In the genomic region with DNA sequence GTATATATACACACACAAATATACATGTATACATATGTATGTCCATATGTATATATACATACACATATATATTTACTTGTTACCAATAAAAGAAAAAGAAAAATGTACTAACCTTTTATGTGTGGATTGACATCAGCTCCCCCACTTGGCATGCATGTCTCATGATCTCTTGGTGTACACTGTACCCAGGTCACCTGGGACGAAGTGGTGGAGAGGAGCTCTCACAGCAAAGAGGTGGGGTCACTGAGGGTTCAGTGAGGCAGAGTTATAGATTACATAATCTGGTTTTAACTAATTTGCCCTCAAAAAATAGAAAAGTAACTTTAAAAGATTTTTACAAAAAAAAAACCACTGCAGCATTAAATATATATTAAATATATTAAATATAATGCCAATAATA, we compare ENCODE assay signal across 9 cellular contexts.
"Had no signal": no experiment of that assay in that cellular context is flagged by ENCODE, and none has a peak within 500 bp of the region (broad histone marks: within the 10 kb centered on the region; RNA-seq: fewer than 3 reads in every experiment).

No MANE protein-coding gene starts in this region.

- DNase-seq: GM23248, GOT3, H7, H9, HCEC 1CT, HFFc6 had no signal

- H3K27ac Mint-ChIP-seq: GM23338, H9, HFFc6 had no signal

- H3K4me3 Mint-ChIP-seq: GM23338, H9, HFFc6 had no signal

- H3K27ac ChIP-seq: GM23248 had no signal

- H3K9me3 ChIP-seq: HAP-1 had no signal

- ATAC-seq: GM23338, HCT116 had no signal

- H3K4me1 Mint-ChIP-seq: GM23338, H9 had no signal

- H3K4me1 ChIP-seq: HAP-1 had no signal

- H3K4me3 ChIP-seq: GM23248, GM23338, HAP-1 had no signal

- H3K36me3 ChIP-seq: HAP-1 had no signal

- H3K9me3 Mint-ChIP-seq: HFFc6 had no signal
